ENCODE assay signal across 23 cellular contexts in genomic region chr3:127387119-127387518, GRCh38.
"Had no signal": no experiment of that assay in that cellular context is flagged by ENCODE, and none has a peak within 500 bp of the region (broad histone marks: within the 10 kb centered on the region; RNA-seq: fewer than 3 reads in every experiment).

No MANE protein-coding gene starts in this region.

- DNase-seq: cerebellar nuclear complex; effector CD8-positive, alpha-beta T cell; foreskin keratinocyte; kidney glomerular epithelial cell; left colon; mucosa of descending colon; naive B cell; stimulated activated CD4-positive, alpha-beta T cell treated with anti-CD3 and anti-CD28 coated beads, Interleukin-2, amount 100 ng/mL, for 24 hours; stimulated activated CD4-positive, alpha-beta T cell treated with anti-CD3 and anti-CD28 coated beads, Interleukin-4, amount 100 ng/mL, for 24 hours; stimulated activated naive CD4-positive, alpha-beta T cell treated with Interleukin-2 at 50 U/mL for 16 hours had no signal

- H3K4me3 ChIP-seq: esophagus muscularis mucosa, gastroesophageal sphincter, heart left ventricle, hepatocyte, lung, mucosa of descending colon, smooth muscle cell, thoracic aorta, tibial nerve, vagina had no signal

- H3K9me3 ChIP-seq: mucosa of descending colon, thoracic aorta, vagina had no signal

- ATAC-seq: foreskin keratinocyte; gastroesophageal sphincter; heart left ventricle; left colon; mucosa of descending colon; natural killer cell treated with Interleukin-12 subunit alpha and Interleukin-12 subunit beta and Interleukin-15 and Interleukin-18, amount 100 ng/mL, for 72 hours; sciatic nerve; stimulated activated effector memory CD8-positive, alpha-beta T cell treated with anti-CD3 and anti-CD28 coated beads, Interleukin-12 subunit alpha, Interleukin-12 subunit beta, amount 100 ng/mL, for 72 hours had no signal

- H3K36me3 ChIP-seq: esophagus muscularis mucosa, gastroesophageal sphincter, heart left ventricle, thoracic aorta, tibial nerve, vagina had no signal

- H3K27ac ChIP-seq: esophagus muscularis mucosa, foreskin keratinocyte, gastroesophageal sphincter, heart left ventricle, hepatocyte, parathyroid adenoma, thoracic aorta, tibial nerve, vagina had no signal

- H3K4me1 ChIP-seq: esophagus muscularis mucosa, foreskin keratinocyte, gastroesophageal sphincter, heart left ventricle, parathyroid adenoma, tibial nerve, vagina had no signal

- H3K27me3 ChIP-seq: hepatocyte, vagina had no signal
